23 cellular contexts compared by ENCODE assay signal in the genomic region with DNA sequence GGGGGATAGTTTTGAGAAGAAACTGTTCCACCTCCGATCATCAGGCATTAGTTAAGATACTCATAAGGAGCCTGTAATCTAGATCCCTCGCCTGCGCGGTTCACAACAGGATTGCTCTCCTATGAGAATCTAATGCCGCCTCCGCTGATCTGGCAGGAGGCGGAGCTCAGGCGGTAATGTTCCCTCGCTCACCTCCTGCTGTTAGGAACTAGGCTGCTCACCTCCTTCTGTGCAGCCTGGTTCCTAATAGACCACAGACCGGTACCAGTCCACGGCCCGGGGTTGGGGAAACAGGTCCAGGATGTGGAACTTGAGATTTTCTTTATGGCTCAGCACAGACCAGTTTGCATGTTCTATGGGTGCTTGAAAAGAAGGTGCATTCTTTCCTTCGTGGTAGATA. TPM values are rescaled to one million over a fixed set of nuclear protein-coding genes. Genes with fewer than 3 reads are reported as not detected.
DNase-seq lines count a peak whose midpoint lies in the region; ATAC-seq and TF ChIP-seq lines count a peak whose summit lies in the region.
"Had no signal": no experiment of that assay in that cellular context is flagged by ENCODE, and none has a peak within 500 bp of the region (broad histone marks: within the 10 kb centered on the region; RNA-seq: fewer than 3 reads in every experiment).

No MANE protein-coding gene starts in this region.

- H3K4me3 ChIP-seq in MG63, result no peak overlapping the region
- H3K4me3 ChIP-seq in endodermal cell (ENCODE audit: low read length), result no peak overlapping the region
- H3K4me3 ChIP-seq in lower lobe of right lung, result no peak overlapping the region
- H3K4me3 ChIP-seq in upper lobe of right lung, result no peak overlapping the region
- no peak overlapping the region for H3K4me3 ChIP-seq in dorsolateral prefrontal cortex
- H3K4me3 ChIP-seq: thoracic aorta had no signal

- DNase-seq in MG63 (peak; percentile 38), endodermal cell (peak; percentile 57), lower lobe of right lung (no peak), upper lobe of right lung (no peak), DMS53 (lab: John Stamatoyannopoulos, UW) (no peak), dorsolateral prefrontal cortex (no peak)
- no peak for DNase-seq in activated T-cell treated with anti-CD3 and anti-CD28 coated beads, Interleukin-2, amount 50 U/mL, for 4 hours
- DNase-seq: activated CD8-positive, alpha-beta memory T cell treated with anti-CD3 and anti-CD28 coated beads for 24 hours; activated T-cell treated with anti-CD3 and anti-CD28 coated beads, Interleukin-2, amount 50 U/mL, for 72 hours; Caco-2; HFFc6; hippocampal formation; naive B cell; NCI-H1105 treated with DMSO at 0.1 percent for 48 hours; NCI-H2081 treated with DMSO at 0.1 percent for 48 hours; NCI-H510A treated with DMSO at 0.1 percent for 48 hours had no signal

- intact Hi-C loops in lower lobe of right lung (cut with DNase I), result no loop called here
- intact Hi-C loops in upper lobe of right lung (cut with DNase I), result no loop called here
- intact Hi-C loops in dorsolateral prefrontal cortex (cut with DNase I), result loop anchor here in 1 of 2 donors (10.0 kb wide), 1 partner anchor 175 kb away; no protein-coding TSS in a partner anchor

- H3K4me3 Mint-ChIP-seq in endodermal cell, result no peak overlapping the region
- no peak overlapping the region for H3K4me3 Mint-ChIP-seq in activated T-cell treated with anti-CD3 and anti-CD28 coated beads, Interleukin-2, amount 50 U/mL, for 4 hours
- H3K4me3 Mint-ChIP-seq: activated naive CD4-positive, alpha-beta T cell treated with anti-CD3 and anti-CD28 coated beads, Interleukin-2, amount 50 U/mL, for 24 hours; activated T-cell treated with anti-CD3 and anti-CD28 coated beads, Interleukin-2, amount 50 U/mL, for 72 hours; B cell; HFFc6; memory B cell; naive B cell; stimulated activated memory B cell treated with anti-CD40 and anti-IgM and Interleukin-4, amounts not matched to agents 10 μg/mL and 1 μg/mL and 100 μg/mL, for 72 hours had no signal

- H3K4me1 ChIP-seq in endodermal cell (ENCODE audit: control insufficient read depth, insufficient read depth, low read length), result no peaks in the 10 kb centered on the region
- no peaks in the 10 kb centered on the region for H3K4me1 ChIP-seq in lower lobe of right lung
- H3K4me1 ChIP-seq in upper lobe of right lung, result no peaks in the 10 kb centered on the region
- H3K4me1 ChIP-seq: Caco-2 had no signal

- peaks cover 5% of the 10 kb centered on the region for H3K27me3 Mint-ChIP-seq in endodermal cell (ENCODE audit: insufficient read depth)
- peaks cover 22% of the 10 kb centered on the region for H3K27me3 Mint-ChIP-seq in activated T-cell treated with anti-CD3 and anti-CD28 coated beads, Interleukin-2, amount 50 U/mL, for 4 hours (ENCODE audit: low read depth)

- H3K36me3 ChIP-seq in MG63 (no peaks in the 10 kb centered on the region), endodermal cell (ENCODE audit: control insufficient read depth, insufficient read depth, low read length) (no peaks in the 10 kb centered on the region), lower lobe of right lung (no peaks in the 10 kb centered on the region), upper lobe of right lung (no peaks in the 10 kb centered on the region)
- H3K36me3 ChIP-seq: thoracic aorta had no signal

- no peaks in the 10 kb centered on the region for H3K4me1 Mint-ChIP-seq in endodermal cell
- peaks cover 7% of the 10 kb centered on the region for H3K4me1 Mint-ChIP-seq in activated T-cell treated with anti-CD3 and anti-CD28 coated beads, Interleukin-2, amount 50 U/mL, for 4 hours (ENCODE audit: low read depth)
- H3K4me1 Mint-ChIP-seq: stimulated activated memory B cell treated with anti-CD40 and anti-IgM and Interleukin-4, amounts not matched to agents 10 μg/mL and 1 μg/mL and 100 μg/mL, for 72 hours had no signal

- H3K9me3 ChIP-seq in MG63, result no peaks in the 10 kb centered on the region
- peaks cover 15% of the 10 kb centered on the region for H3K9me3 ChIP-seq in endodermal cell (ENCODE audit: control insufficient read depth, low read length)
- no peaks in the 10 kb centered on the region for H3K9me3 ChIP-seq in lower lobe of right lung
- no peaks in the 10 kb centered on the region for H3K9me3 ChIP-seq in upper lobe of right lung
- H3K9me3 ChIP-seq: Caco-2, thoracic aorta had no signal

- peaks cover 19% of the 10 kb centered on the region for H3K9me3 Mint-ChIP-seq in endodermal cell
- H3K9me3 Mint-ChIP-seq in activated T-cell treated with anti-CD3 and anti-CD28 coated beads, Interleukin-2, amount 50 U/mL, for 4 hours, result no peaks in the 10 kb centered on the region
- H3K9me3 Mint-ChIP-seq: activated naive CD4-positive, alpha-beta T cell treated with anti-CD3 and anti-CD28 coated beads, Interleukin-2, amount 50 U/mL, for 24 hours; activated T-cell treated with anti-CD3 and anti-CD28 coated beads, Interleukin-2, amount 50 U/mL, for 72 hours; HFFc6; memory B cell; stimulated activated memory B cell treated with anti-CD40 and anti-IgM and Interleukin-4, amounts not matched to agents 10 μg/mL and 1 μg/mL and 100 μg/mL, for 72 hours had no signal

- TF ChIP-seq CTCF in endodermal cell (conservative IDR thresholded peaks at IDR 0.05), result no peak
- no peak for TF ChIP-seq CTCF in lower lobe of right lung (IDR thresholded peaks at IDR 0.05)
- no peak for TF ChIP-seq CTCF in upper lobe of right lung (IDR thresholded peaks at IDR 0.05)
- TF ChIP-seq CTCF in dorsolateral prefrontal cortex (IDR thresholded peaks at IDR 0.05 in 54 of 56, conservative IDR thresholded peaks at IDR 0.05 in 2 of 56; ENCODE audit: low read depth in 1 of 56, partially characterized antibody in 56 of 56), result no peak

- peak; percentile 15 to 53 for ATAC-seq in lower lobe of right lung
- peak; percentile 65 for ATAC-seq in upper lobe of right lung
- ATAC-seq in activated T-cell treated with anti-CD3 and anti-CD28 coated beads, Interleukin-2, amount 50 U/mL, for 4 hours, result no peak
- ATAC-seq: activated T-cell treated with anti-CD3 and anti-CD28 coated beads, Interleukin-2, amount 50 U/mL, for 72 hours; stimulated activated memory B cell treated with anti-CD40 and anti-IgM and Interleukin-4, amounts not matched to agents 10 μg/mL and 1 μg/mL and 100 μg/mL, for 72 hours had no signal

- 80 to 81% methylated on average over 7 to 13 of the region's 13 CpGs for WGBS in endodermal cell (ENCODE audit: insufficient coverage in 1 of 2, insufficient read length in 1 of 2), 2 experiments

- H3K27me3 ChIP-seq in MG63 (peaks cover 16% of the 10 kb centered on the region), endodermal cell (ENCODE audit: control insufficient read depth, insufficient read depth, low read length, poor library complexity, severe bottlenecking) (no peaks in the 10 kb centered on the region), lower lobe of right lung (ENCODE audit: low read depth) (peaks cover 27% of the 10 kb centered on the region), upper lobe of right lung (peaks cover 31% of the 10 kb centered on the region), dorsolateral prefrontal cortex (peaks cover 0 to 45% (median 10%) of the 10 kb centered on the region in 45 donors)

- H3K36me3 Mint-ChIP-seq in endodermal cell (ENCODE audit: low read depth), result no peaks in the 10 kb centered on the region
- H3K36me3 Mint-ChIP-seq in activated T-cell treated with anti-CD3 and anti-CD28 coated beads, Interleukin-2, amount 50 U/mL, for 4 hours (ENCODE audit: insufficient read depth), result no peaks in the 10 kb centered on the region
- H3K36me3 Mint-ChIP-seq: activated naive CD4-positive, alpha-beta T cell treated with anti-CD3 and anti-CD28 coated beads, Interleukin-2, amount 50 U/mL, for 24 hours; memory B cell; naive B cell; stimulated activated memory B cell treated with anti-CD40 and anti-IgM and Interleukin-4, amounts not matched to agents 10 μg/mL and 1 μg/mL and 100 μg/mL, for 72 hours had no signal

- H3K27ac Mint-ChIP-seq in endodermal cell, result no peak overlapping the region
- H3K27ac Mint-ChIP-seq: activated naive CD4-positive, alpha-beta T cell treated with anti-CD3 and anti-CD28 coated beads, Interleukin-2, amount 50 U/mL, for 24 hours; activated T-cell treated with anti-CD3 and anti-CD28 coated beads, Interleukin-2, amount 50 U/mL, for 72 hours; B cell; HFFc6; memory B cell; stimulated activated memory B cell treated with anti-CD40 and anti-IgM and Interleukin-4, amounts not matched to agents 10 μg/mL and 1 μg/mL and 100 μg/mL, for 72 hours had no signal

- no peak overlapping the region for H3K27ac ChIP-seq in endodermal cell (ENCODE audit: low read depth, low read length)
- no peak overlapping the region for H3K27ac ChIP-seq in lower lobe of right lung
- no peak overlapping the region for H3K27ac ChIP-seq in upper lobe of right lung
- H3K27ac ChIP-seq in dorsolateral prefrontal cortex, result no peak overlapping the region
- H3K27ac ChIP-seq: thoracic aorta had no signal

- H3K9ac ChIP-seq in endodermal cell (ENCODE audit: extremely low read depth, low read length, poor library complexity, severe bottlenecking), result no peak overlapping the region

RNA-seq across cellular contexts. Expression of a gene that starts 27.2 kb away (rescaled TPM):
- total RNA-seq in MG63 (2014; rRNA removed; shearing (Covaris generic); ENCODE audit: low replicate concordance), result not detected in 2 replicates
- total RNA-seq in endodermal cell, result 1 to 10 TPM; 2.1 to 3.1 TPM
- 0.32 TPM for polyA plus RNA-seq in endodermal cell (2013, experiment 1 of 2)
- polyA plus RNA-seq in endodermal cell (2013, experiment 2 of 2), result 0.46 TPM
- total RNA-seq in lower lobe of right lung, result 4.8 TPM
- 5.2 TPM for total RNA-seq in upper lobe of right lung
- not detected for total RNA-seq in activated T-cell treated with anti-CD3 and anti-CD28 coated beads, Interleukin-2, amount 50 U/mL, for 4 hours
- total RNA-seq in dorsolateral prefrontal cortex, result under 1 TPM in 15 of 120 experiments, not detected in 105; 0.32 to 0.98 (median 0.63) TPM
- total RNA-seq: activated T-cell treated with anti-CD3 and anti-CD28 coated beads, Interleukin-2, amount 50 U/mL, for 72 hours; B cell; HFFc6; osteocyte had no signal
- polyA plus RNA-seq: keratinocyte had no signal

Comparison
In these comparisons a context has a peak if more than half of its experiments do, and no peak if none do; other contexts are left out.
1. DNase-seq: peak in MG63 (single experiment) and endodermal cell (single experiment); none in lower lobe of right lung (single experiment), upper lobe of right lung (single experiment), activated T-cell treated with anti-CD3 and anti-CD28 coated beads, Interleukin-2, amount 50 U/mL, for 4 hours (single experiment), DMS53 (single experiment) and dorsolateral prefrontal cortex (0 of 10).
2. ATAC-seq: peak in lower lobe of right lung (2 of 2) and upper lobe of right lung (single experiment); none in activated T-cell treated with anti-CD3 and anti-CD28 coated beads, Interleukin-2, amount 50 U/mL, for 4 hours (0 of 2).